ENCODE assay signal across 12 cellular contexts in the genomic region with DNA sequence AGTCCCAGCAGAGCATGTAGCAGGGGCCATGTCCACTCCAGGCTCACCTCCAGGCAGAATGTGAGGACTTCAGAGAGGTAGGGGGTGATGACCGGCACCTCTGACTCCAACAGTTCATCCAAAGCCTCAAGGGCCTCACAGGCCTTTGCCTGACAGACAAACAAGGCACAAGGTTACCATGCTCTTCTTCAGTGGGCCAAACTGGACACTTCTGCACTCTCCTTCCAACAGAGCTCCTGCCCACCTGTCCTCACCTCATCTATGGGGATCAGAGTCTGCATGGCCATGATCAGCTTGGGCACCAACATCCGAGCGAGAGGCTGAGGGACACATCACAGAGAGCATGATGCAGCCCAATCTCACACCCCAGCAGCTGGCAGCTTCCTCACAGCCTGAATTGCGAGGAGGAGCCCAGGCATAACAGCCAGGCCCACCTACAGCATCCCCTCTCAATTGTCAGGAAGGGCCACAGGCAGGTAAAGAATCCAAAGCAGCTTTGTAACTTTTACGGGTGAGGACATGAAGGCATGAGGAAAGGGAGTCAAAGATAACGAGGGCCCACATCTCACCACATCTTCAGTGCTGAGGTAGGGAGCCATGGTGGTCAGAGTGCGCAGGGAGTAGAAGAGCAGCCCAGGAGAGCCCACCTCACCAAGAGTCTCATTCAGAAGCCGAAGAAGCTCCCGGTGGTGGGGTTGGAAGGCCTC. TPM values are rescaled to one million over a fixed set of nuclear protein-coding genes. Genes with fewer than 3 reads are reported as not detected.
DNase-seq lines count a peak whose midpoint lies in the region; ATAC-seq, FAIRE-seq and TF ChIP-seq lines count a peak whose summit lies in the region.
"Had no signal": no experiment of that assay in that cellular context is flagged by ENCODE, and none has a peak within 500 bp of the region (broad histone marks: within the 10 kb centered on the region; RNA-seq: fewer than 3 reads in every experiment).

No MANE protein-coding gene starts in this region.

- H3K14ac ChIP-seq in IMR-90 (replicated peaks; ENCODE audit: low read depth, low read length): no peak overlapping the region

- H3K9ac ChIP-seq in IMR-90 (ENCODE audit: low read depth, low read length): no peak overlapping the region

- peak overlapping the region; percentile 99 for H2AK9ac ChIP-seq in IMR-90 (replicated peaks; ENCODE audit: low read depth, low read length, poor library complexity)

- intact Hi-C loops in IMR-90 (cut with micrococcal nuclease): no loop called here

- H3K56ac ChIP-seq in IMR-90 (ENCODE audit: extremely low read depth, insufficient read depth, low read length): no peak overlapping the region

- H3K36me3 ChIP-seq in CD4-positive, CD25-positive, alpha-beta regulatory T cell (ENCODE audit: control insufficient read depth, insufficient read depth, low read length): peaks cover 30% of the 10 kb centered on the region
- peaks cover 54% of the 10 kb centered on the region for H3K36me3 ChIP-seq in IMR-90 (ENCODE audit: control insufficient read depth, insufficient read depth, low read length)

- H3K23ac ChIP-seq in IMR-90 (ENCODE audit: low read depth, low read length): no peak overlapping the region

- H3K79me1 ChIP-seq in IMR-90 (ENCODE audit: low read depth in 1 of 2, low read length in 2 of 2): peaks cover 17 to 59% of the 10 kb centered on the region in 2 experiments

- H4K8ac ChIP-seq in IMR-90 (ENCODE audit: low read depth in 2 of 2, low read length in 2 of 2): no peak overlapping the region

- no peak overlapping the region for H2BK5ac ChIP-seq in IMR-90 (ENCODE audit: low read depth, low read length, poor library complexity, severe bottlenecking)

- no peaks in the 10 kb centered on the region for H3K9me3 ChIP-seq in CD4-positive, CD25-positive, alpha-beta regulatory T cell (ENCODE audit: control insufficient read depth in 2 of 2, low read length in 2 of 2)
- H3K9me3 ChIP-seq in IMR-90 (ENCODE audit: control insufficient read depth, insufficient read depth, low read length): no peaks in the 10 kb centered on the region
- H3K9me3 ChIP-seq: tibial nerve had no signal

- no peak for ATAC-seq in CD4-positive, CD25-positive, alpha-beta regulatory T cell (ENCODE audit: low read depth in 2 of 2)
- no peak for ATAC-seq in IMR-90 (ENCODE audit: low read depth)
- ATAC-seq in natural killer cell treated with Interleukin-12 subunit alpha and Interleukin-12 subunit beta and Interleukin-15 and Interleukin-18, amount 100 ng/mL, for 72 hours: no peak
- no peak for ATAC-seq in activated CD4-positive, CD25-positive, alpha-beta regulatory T cell treated with anti-CD3 and anti-CD28 coated beads, Interleukin-2, amount 50 U/mL, for 24 hours

- no peaks in the 10 kb centered on the region for H3K27me3 ChIP-seq in CD4-positive, CD25-positive, alpha-beta regulatory T cell (ENCODE audit: control insufficient read depth, insufficient read depth, low read length)
- H3K27me3 ChIP-seq in IMR-90 (ENCODE audit: control insufficient read depth, insufficient read depth, low read length): no peaks in the 10 kb centered on the region
- H3K27me3 ChIP-seq: tibial nerve had no signal

- H3K4me3 ChIP-seq in CD4-positive, CD25-positive, alpha-beta regulatory T cell (ENCODE audit: low read depth, low read length): peak overlapping the region; percentile 11
- H3K4me3 ChIP-seq in IMR-90 (ENCODE audit: insufficient read depth, low read depth, low read length): no peak overlapping the region

- peak overlapping the region in 3 of 4 donors; percentile 90 to 95 (median 92) for H3K4me3 Mint-ChIP-seq in CD4-positive, CD25-positive, alpha-beta regulatory T cell
- peak overlapping the region; percentile 93 for H3K4me3 Mint-ChIP-seq in activated naive CD8-positive, alpha-beta T cell treated with anti-CD3 and anti-CD28 coated beads for 36 hours
- peak overlapping the region; percentile 91 for H3K4me3 Mint-ChIP-seq in natural killer cell treated with Interleukin-12 subunit alpha and Interleukin-12 subunit beta and Interleukin-15 and Interleukin-18, amount 100 ng/mL, for 72 hours

- no peak overlapping the region for H2AK5ac ChIP-seq in IMR-90 (ENCODE audit: low read depth, low read length)

- H3K9me1 ChIP-seq in IMR-90 (ENCODE audit: insufficient read depth, low read length): peaks cover 18% of the 10 kb centered on the region

- H3K4ac ChIP-seq in IMR-90 (ENCODE audit: low read depth, low read length): no peak overlapping the region

- TF ChIP-seq CTCF in IMR-90 (conservative IDR thresholded peaks at IDR 0.05; ENCODE audit: low read depth, low read length) (no peak), GM20000 (IDR thresholded peaks at IDR 0.05; ENCODE audit: extremely low read depth, missing control alignments) (no peak)

- BruUV-seq in IMR-90 (replicated peaks; lab: Mats Ljungman, UMichigan): no TSS peak

- POLR2A ChIA-PET in IMR-90 (lab: Charles Lee; ENCODE audit: unreplicated experiment): no interaction called here

- no peaks in the 10 kb centered on the region for H3K9me3 Mint-ChIP-seq in CD4-positive, CD25-positive, alpha-beta regulatory T cell
- no peaks in the 10 kb centered on the region for H3K9me3 Mint-ChIP-seq in activated naive CD8-positive, alpha-beta T cell treated with anti-CD3 and anti-CD28 coated beads for 36 hours
- H3K9me3 Mint-ChIP-seq in natural killer cell treated with Interleukin-12 subunit alpha and Interleukin-12 subunit beta and Interleukin-15 and Interleukin-18, amount 100 ng/mL, for 72 hours: no peaks in the 10 kb centered on the region

- H2BK20ac ChIP-seq in IMR-90 (ENCODE audit: low read depth, low read length): no peak overlapping the region

- H3K18ac ChIP-seq in IMR-90 (ENCODE audit: low read depth, low read length): no peak overlapping the region

- H3K36me3 Mint-ChIP-seq in CD4-positive, CD25-positive, alpha-beta regulatory T cell: peaks cover 4% of the 10 kb centered on the region
- H3K36me3 Mint-ChIP-seq in activated naive CD8-positive, alpha-beta T cell treated with anti-CD3 and anti-CD28 coated beads for 36 hours: peaks cover 24% of the 10 kb centered on the region
- peaks cover 4% of the 10 kb centered on the region for H3K36me3 Mint-ChIP-seq in natural killer cell treated with Interleukin-12 subunit alpha and Interleukin-12 subunit beta and Interleukin-15 and Interleukin-18, amount 100 ng/mL, for 72 hours

- H3K27ac ChIP-seq in CD4-positive, CD25-positive, alpha-beta regulatory T cell (ENCODE audit: insufficient read depth, low read length, poor library complexity, severe bottlenecking): no peak overlapping the region
- no peak overlapping the region for H3K27ac ChIP-seq in IMR-90 (ENCODE audit: insufficient read depth, low read length)

- no peak for TF ChIP-seq POLR2A in IMR-90 (IDR thresholded peaks at IDR 0.05; ENCODE audit: low read depth, low read length)

- H2BK15ac ChIP-seq in IMR-90 (ENCODE audit: low read depth, low read length): no peak overlapping the region

- H3K4me2 ChIP-seq in IMR-90 (ENCODE audit: low read depth, low read length): no peak overlapping the region

- H3K4me1 ChIP-seq in CD4-positive, CD25-positive, alpha-beta regulatory T cell (ENCODE audit: control insufficient read depth, insufficient read depth, low read length, poor library complexity, severe bottlenecking): peaks cover 18% of the 10 kb centered on the region
- H3K4me1 ChIP-seq in IMR-90 (ENCODE audit: control insufficient read depth, insufficient read depth, low read length): peaks cover 4% of the 10 kb centered on the region

- no peak for DNase-seq in CD4-positive, CD25-positive, alpha-beta regulatory T cell
- DNase-seq in IMR-90 (no peak), GM19239 (ENCODE audit: insufficient read length, low spot score) (no peak), GM20000 (ENCODE audit: low spot score) (no peak)
- no peak for DNase-seq in activated naive CD8-positive, alpha-beta T cell treated with anti-CD3 and anti-CD28 coated beads for 36 hours
- DNase-seq in natural killer cell treated with Interleukin-12 subunit alpha and Interleukin-12 subunit beta and Interleukin-15 and Interleukin-18, amount 100 ng/mL, for 72 hours (ENCODE audit: low spot score): no peak
- DNase-seq in stimulated activated CD4-positive, alpha-beta T cell treated with anti-CD3 and anti-CD28 coated beads, Interleukin-4, amount 100 ng/mL, for 1 hour: no peak
- DNase-seq: foreskin melanocyte, MV-4-11 had no signal

- H3K4me1 Mint-ChIP-seq in CD4-positive, CD25-positive, alpha-beta regulatory T cell: peaks cover 16 to 38% (median 26%) of the 10 kb centered on the region in 4 donors
- H3K4me1 Mint-ChIP-seq in activated naive CD8-positive, alpha-beta T cell treated with anti-CD3 and anti-CD28 coated beads for 36 hours: peaks cover 32% of the 10 kb centered on the region
- peaks cover 21 to 25% of the 10 kb centered on the region in 2 donors for H3K4me1 Mint-ChIP-seq in natural killer cell treated with Interleukin-12 subunit alpha and Interleukin-12 subunit beta and Interleukin-15 and Interleukin-18, amount 100 ng/mL, for 72 hours (ENCODE audit: low read depth in 2 of 2)

- no peak overlapping the region for H4K91ac ChIP-seq in IMR-90 (ENCODE audit: insufficient read depth, low read depth, low read length)

- peak overlapping the region; percentile 28 to 92 (median 64) for H3K27ac Mint-ChIP-seq in CD4-positive, CD25-positive, alpha-beta regulatory T cell
- peak overlapping the region; percentile 54 for H3K27ac Mint-ChIP-seq in activated naive CD8-positive, alpha-beta T cell treated with anti-CD3 and anti-CD28 coated beads for 36 hours
- H3K27ac Mint-ChIP-seq in natural killer cell treated with Interleukin-12 subunit alpha and Interleukin-12 subunit beta and Interleukin-15 and Interleukin-18, amount 100 ng/mL, for 72 hours: peak overlapping the region; percentile 76 to 85

- 100% methylated on average over 3 of the region's 9 CpGs; no CpG with 5 or more reads in 1 of the 2 experiments for WGBS in IMR-90 (ENCODE audit: extremely low coverage in 2 of 2, insufficient read length in 1 of 2), 2 experiments

- TF ChIP-seq RAD21 in IMR-90 (IDR thresholded peaks at IDR 0.05; ENCODE audit: low read length): no peak

- no peak for FAIRE-seq in GM19239 (lab: Jason Lieb, UNC)
- FAIRE-seq: D721Med had no signal

- H4K20me1 ChIP-seq in IMR-90 (ENCODE audit: insufficient read depth, low read length): no peaks in the 10 kb centered on the region

- CTCF ChIA-PET in IMR-90 (lab: Yijun Ruan, JAX): no interaction called here

- dilution Hi-C loops in IMR-90 (cut with HindIII; ENCODE audit: low sequenced_read_pairs, unreplicated experiment): no loop called here

- peaks cover 5% of the 10 kb centered on the region for H3K27me3 Mint-ChIP-seq in CD4-positive, CD25-positive, alpha-beta regulatory T cell
- H3K27me3 Mint-ChIP-seq in activated naive CD8-positive, alpha-beta T cell treated with anti-CD3 and anti-CD28 coated beads for 36 hours: no peaks in the 10 kb centered on the region
- H3K27me3 Mint-ChIP-seq in natural killer cell treated with Interleukin-12 subunit alpha and Interleukin-12 subunit beta and Interleukin-15 and Interleukin-18, amount 100 ng/mL, for 72 hours: no peaks in the 10 kb centered on the region

- in situ Hi-C loops in IMR-90 (cut with MboI; ENCODE audit: low sequenced_read_pairs): no loop called here

- H4K5ac ChIP-seq in IMR-90 (ENCODE audit: low read depth, low read length): no peak overlapping the region

- H2AFZ ChIP-seq in IMR-90 (replicated peaks; ENCODE audit: low read length, poor library complexity): no peak overlapping the region

- no peak overlapping the region for H2BK120ac ChIP-seq in IMR-90 (ENCODE audit: low read depth, low read length)

RNA-seq across cellular contexts. Expression of a gene that starts 1.6 kb away (rescaled TPM):
- 33.7 TPM for total RNA-seq in CD4-positive, CD25-positive, alpha-beta regulatory T cell
- polyA plus RNA-seq in CD4-positive, CD25-positive, alpha-beta regulatory T cell: 10 to 100 TPM; 13.0 to 14.8 (median 14.1) TPM
- total RNA-seq in IMR-90 (2012; rRNA removed): 36.7 and 37.6 TPM in 2 replicates
- polyA plus RNA-seq in IMR-90 (2012; rRNA removed): 39.4 and 39.9 TPM in 2 replicates
- 30.6 and 33.6 TPM in 2 replicates for polyA plus RNA-seq in IMR-90 (2012; cell fraction: cytosol; rRNA removed)
- polyA plus RNA-seq in IMR-90 (2012; cell fraction: nucleus; rRNA removed; ENCODE audit: low replicate concordance): 54.9 and 139 TPM in 2 replicates
- total RNA-seq in activated naive CD8-positive, alpha-beta T cell treated with anti-CD3 and anti-CD28 coated beads for 36 hours: 100 to 1,000 TPM; 152 to 161 TPM
- 100 to 1,000 TPM in 1 of 2 donors, 10 to 100 TPM in 1; 52.8 to 145 TPM for total RNA-seq in natural killer cell treated with Interleukin-12 subunit alpha and Interleukin-12 subunit beta and Interleukin-15 and Interleukin-18, amount 100 ng/mL, for 72 hours

RNA-seq across cellular contexts. Expression of a gene that starts 8.3 kb away (rescaled TPM):
- total RNA-seq in CD4-positive, CD25-positive, alpha-beta regulatory T cell: 20.0 TPM
- 10 to 100 TPM; 36.8 to 42.3 (median 40.0) TPM for polyA plus RNA-seq in CD4-positive, CD25-positive, alpha-beta regulatory T cell
- 51.9 and 65.6 TPM in 2 replicates for total RNA-seq in IMR-90 (2012; rRNA removed)
- polyA plus RNA-seq in IMR-90 (2012; rRNA removed): 40.4 and 40.9 TPM in 2 replicates
- polyA plus RNA-seq in IMR-90 (2012; cell fraction: cytosol; rRNA removed): 36.4 and 37.5 TPM in 2 replicates
- polyA plus RNA-seq in IMR-90 (2012; cell fraction: nucleus; rRNA removed; ENCODE audit: low replicate concordance): 22.1 and 26.5 TPM in 2 replicates
- 10 to 100 TPM; 20.7 to 22.5 TPM for total RNA-seq in activated naive CD8-positive, alpha-beta T cell treated with anti-CD3 and anti-CD28 coated beads for 36 hours
- 10 to 100 TPM; 27.6 to 30.2 TPM for total RNA-seq in natural killer cell treated with Interleukin-12 subunit alpha and Interleukin-12 subunit beta and Interleukin-15 and Interleukin-18, amount 100 ng/mL, for 72 hours

RNA-seq across cellular contexts. Expression of a gene that starts 15.1 kb away (rescaled TPM):
- 145 TPM for total RNA-seq in CD4-positive, CD25-positive, alpha-beta regulatory T cell
- 10 to 100 TPM in 3 of 4 donors, 1 to 10 TPM in 1; 9.7 to 16.1 (median 12.0) TPM for polyA plus RNA-seq in CD4-positive, CD25-positive, alpha-beta regulatory T cell
- total RNA-seq in IMR-90 (2012; rRNA removed): 0.36 and 0.56 TPM in 2 replicates
- 3.5 and 3.6 TPM in 2 replicates for polyA plus RNA-seq in IMR-90 (2012; rRNA removed)
- 1.1 and 2.2 TPM in 2 replicates for polyA plus RNA-seq in IMR-90 (2012; cell fraction: cytosol; rRNA removed)
- polyA plus RNA-seq in IMR-90 (2012; cell fraction: nucleus; rRNA removed; ENCODE audit: low replicate concordance): 42.5 and 59.2 TPM in 2 replicates
- total RNA-seq in activated naive CD8-positive, alpha-beta T cell treated with anti-CD3 and anti-CD28 coated beads for 36 hours: 10 to 100 TPM; 28.9 to 29.2 TPM
- 10 to 100 TPM; 52.1 to 85.9 TPM for total RNA-seq in natural killer cell treated with Interleukin-12 subunit alpha and Interleukin-12 subunit beta and Interleukin-15 and Interleukin-18, amount 100 ng/mL, for 72 hours

RNA-seq across cellular contexts. Expression of a gene that starts 18.5 kb away (rescaled TPM):
- total RNA-seq in CD4-positive, CD25-positive, alpha-beta regulatory T cell: 0.44 TPM
- polyA plus RNA-seq in CD4-positive, CD25-positive, alpha-beta regulatory T cell: 1 to 10 TPM in 3 of 4 donors, under 1 TPM in 1; 0.86 to 1.5 (median 1.2) TPM
- total RNA-seq in IMR-90 (2012; rRNA removed): under 0.01 TPM in 1 of 2 replicates, not detected in the other
- 0.07 TPM in 1 of 2 replicates, not detected in the other for polyA plus RNA-seq in IMR-90 (2012; rRNA removed)
- not detected in 2 replicates for polyA plus RNA-seq in IMR-90 (2012; cell fraction: cytosol; rRNA removed)
- 0.05 and 0.07 TPM in 2 replicates for polyA plus RNA-seq in IMR-90 (2012; cell fraction: nucleus; rRNA removed; ENCODE audit: low replicate concordance)
- total RNA-seq in activated naive CD8-positive, alpha-beta T cell treated with anti-CD3 and anti-CD28 coated beads for 36 hours: not detected
- under 1 TPM in 1 of 2 donors, not detected in 1; 0.95 TPM for total RNA-seq in natural killer cell treated with Interleukin-12 subunit alpha and Interleukin-12 subunit beta and Interleukin-15 and Interleukin-18, amount 100 ng/mL, for 72 hours
- total RNA-seq: tibial nerve had no signal

RNA-seq across cellular contexts. Expression of a gene that starts 25.9 kb away (rescaled TPM):
- 369 TPM for total RNA-seq in CD4-positive, CD25-positive, alpha-beta regulatory T cell
- 100 to 1,000 TPM; 105 to 157 (median 119) TPM for polyA plus RNA-seq in CD4-positive, CD25-positive, alpha-beta regulatory T cell
- total RNA-seq in IMR-90 (2012; rRNA removed): 29.7 and 34.6 TPM in 2 replicates
- 23.2 and 25.6 TPM in 2 replicates for polyA plus RNA-seq in IMR-90 (2012; rRNA removed)
- 12.2 and 15.5 TPM in 2 replicates for polyA plus RNA-seq in IMR-90 (2012; cell fraction: cytosol; rRNA removed)
- polyA plus RNA-seq in IMR-90 (2012; cell fraction: nucleus; rRNA removed; ENCODE audit: low replicate concordance): 67.1 and 86.7 TPM in 2 replicates
- 100 to 1,000 TPM; 133 to 136 TPM for total RNA-seq in activated naive CD8-positive, alpha-beta T cell treated with anti-CD3 and anti-CD28 coated beads for 36 hours
- 100 to 1,000 TPM; 135 to 227 TPM for total RNA-seq in natural killer cell treated with Interleukin-12 subunit alpha and Interleukin-12 subunit beta and Interleukin-15 and Interleukin-18, amount 100 ng/mL, for 72 hours

Comparison
In these comparisons a context has a peak if more than half of its experiments do, and no peak if none do; other contexts are left out.
1. RNA of a gene that starts 15.1 kb away (total RNA-seq): 145 TPM in CD4-positive, CD25-positive, alpha-beta regulatory T cell (single experiment), 52.1 to 85.9 TPM in natural killer cell treated with Interleukin-12 subunit alpha and Interleukin-12 subunit beta and Interleukin-15 and Interleukin-18, amount 100 ng/mL, for 72 hours and 28.9 to 29.2 TPM in activated naive CD8-positive, alpha-beta T cell treated with anti-CD3 and anti-CD28 coated beads for 36 hours; 0.36 to 0.56 TPM in IMR-90; every median in the first group is over 10 times any median in the second.
2. Peak in every context shown above with its lines, with median percentiles within 50 percentile points of each other: H3K27ac Mint-ChIP-seq and H3K4me3 Mint-ChIP-seq.